Comparison of ENCODE assay signal across 13 cellular contexts in the genomic region with DNA sequence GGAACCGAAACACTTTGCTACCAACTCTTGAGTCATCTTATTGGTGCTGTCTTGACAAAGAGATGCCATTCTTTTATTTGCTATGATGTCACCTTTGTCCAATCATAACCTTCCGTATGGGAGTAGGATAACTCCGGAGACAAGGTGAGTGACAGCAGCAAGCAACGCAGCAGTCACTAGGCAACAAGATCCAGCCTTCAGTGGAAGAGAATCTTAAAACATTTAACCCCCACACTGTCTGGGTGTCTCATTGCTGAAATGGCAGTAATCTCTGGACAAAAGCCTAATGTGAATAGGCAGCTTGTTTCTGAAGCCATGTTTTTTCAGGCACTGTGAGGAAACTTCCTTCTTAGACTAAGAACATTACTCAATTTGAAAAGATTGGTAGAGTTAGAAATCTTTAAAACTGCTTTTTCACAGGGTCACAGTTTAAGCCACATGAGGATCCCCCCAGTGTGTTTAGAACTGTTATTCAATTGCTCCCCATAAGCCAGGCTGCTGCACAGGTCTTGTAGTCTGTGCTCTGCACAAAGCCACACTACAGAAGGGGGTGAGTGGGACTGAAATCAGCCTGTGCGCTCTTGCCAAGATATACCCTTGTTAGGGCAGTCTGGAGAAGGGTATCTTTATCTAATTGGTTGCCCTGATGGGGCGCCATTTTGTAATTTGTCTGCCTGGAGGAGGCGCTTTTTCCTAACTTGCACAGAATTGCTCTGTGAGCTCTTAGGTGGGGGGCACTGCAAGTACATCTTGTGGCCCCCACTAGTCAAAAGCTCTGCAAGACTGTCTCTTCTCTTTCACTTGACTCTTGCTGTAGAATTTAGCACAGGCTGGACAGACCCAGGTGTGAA. TPM values are rescaled to one million over a fixed set of nuclear protein-coding genes. Genes with fewer than 3 reads are reported as not detected.
DNase-seq lines count a peak whose midpoint lies in the region; ATAC-seq and TF ChIP-seq lines count a peak whose summit lies in the region.
"Had no signal": no experiment of that assay in that cellular context is flagged by ENCODE, and none has a peak within 500 bp of the region (broad histone marks: within the 10 kb centered on the region; RNA-seq: fewer than 3 reads in every experiment).

No MANE protein-coding gene starts in this region.

- DNase-seq in activated naive CD8-positive, alpha-beta T cell treated with anti-CD3 and anti-CD28 coated beads for 36 hours, result no peak
- no peak for DNase-seq in activated naive CD8-positive, alpha-beta T cell treated with anti-CD3 and anti-CD28 coated beads, Interleukin-2, amount 50 U/mL, for 24 hours
- DNase-seq in NCI-H510A (lab: John Stamatoyannopoulos, UW), result peak; percentile 8
- peak; percentile 17 to 66 for DNase-seq in fibroblast of lung (ENCODE audit: low read depth in 2 of 2)
- peak; percentile 64 for DNase-seq in retina
- DNase-seq in NCI-H1048 (lab: John Stamatoyannopoulos, UW), result no peak
- no peak for DNase-seq in T-cell
- DNase-seq: activated CD4-positive, CD25-positive, alpha-beta regulatory T cell; RPMI8226; sigmoid colon had no signal

- H2AFZ ChIP-seq in fibroblast of lung (ENCODE audit: low read length), result no peak overlapping the region

- H3K9me3 ChIP-seq in fibroblast of lung (ENCODE audit: control insufficient read depth, insufficient read depth, low read depth, low read length), result no peaks in the 10 kb centered on the region
- H3K9me3 ChIP-seq: sigmoid colon had no signal

- no peaks in the 10 kb centered on the region for H3K79me2 ChIP-seq in fibroblast of lung (ENCODE audit: control insufficient read depth, insufficient read depth, low read length)

- ATAC-seq in activated naive CD8-positive, alpha-beta T cell treated with anti-CD3 and anti-CD28 coated beads, Interleukin-2, amount 50 U/mL, for 24 hours, result no peak
- no peak for ATAC-seq in HG02642 (IDR thresholded peaks at IDR 0.05; ENCODE audit: poor library complexity, unreplicated experiment)
- no peak for ATAC-seq in T-cell (replicated peaks in 1 of 4)

- no peaks in the 10 kb centered on the region for H3K36me3 Mint-ChIP-seq in activated naive CD8-positive, alpha-beta T cell treated with anti-CD3 and anti-CD28 coated beads for 36 hours
- no peaks in the 10 kb centered on the region for H3K36me3 Mint-ChIP-seq in activated naive CD8-positive, alpha-beta T cell treated with anti-CD3 and anti-CD28 coated beads, Interleukin-2, amount 50 U/mL, for 24 hours (ENCODE audit: low read depth)
- H3K36me3 Mint-ChIP-seq in T-cell, result no peaks in the 10 kb centered on the region
- H3K36me3 Mint-ChIP-seq: memory B cell had no signal

- no peak overlapping the region for H3K4me3 ChIP-seq in fibroblast of lung (replicated peaks in 1 of 4; ENCODE audit: control extremely low read depth in 1 of 4, insufficient read depth in 1 of 4, low read depth in 3 of 4, low read length in 4 of 4)
- H3K4me3 ChIP-seq: sigmoid colon had no signal

- peak overlapping the region; percentile 42 for H3K27ac Mint-ChIP-seq in activated naive CD8-positive, alpha-beta T cell treated with anti-CD3 and anti-CD28 coated beads for 36 hours
- H3K27ac Mint-ChIP-seq in activated naive CD8-positive, alpha-beta T cell treated with anti-CD3 and anti-CD28 coated beads, Interleukin-2, amount 50 U/mL, for 24 hours, result no peak overlapping the region
- no peak overlapping the region for H3K27ac Mint-ChIP-seq in T-cell
- H3K27ac Mint-ChIP-seq: memory B cell had no signal

- no peak overlapping the region for H3K9ac ChIP-seq in fibroblast of lung (ENCODE audit: insufficient read depth, low read length)
- H3K9ac ChIP-seq: KMS-11 had no signal

- no peaks in the 10 kb centered on the region for H3K4me1 ChIP-seq in fibroblast of lung (ENCODE audit: control insufficient read depth, extremely low read depth, insufficient read depth, low read length)
- H3K4me1 ChIP-seq: sigmoid colon had no signal

- TF ChIP-seq CTCF in fibroblast of lung (conservative IDR thresholded peaks at IDR 0.05 in 1 of 2, IDR thresholded peaks at IDR 0.05 in 1 of 2; ENCODE audit: low read depth in 1 of 2, low read length in 2 of 2), result no peak

- H3K9me3 Mint-ChIP-seq in activated naive CD8-positive, alpha-beta T cell treated with anti-CD3 and anti-CD28 coated beads for 36 hours, result no peaks in the 10 kb centered on the region
- H3K9me3 Mint-ChIP-seq in activated naive CD8-positive, alpha-beta T cell treated with anti-CD3 and anti-CD28 coated beads, Interleukin-2, amount 50 U/mL, for 24 hours, result no peaks in the 10 kb centered on the region
- no peaks in the 10 kb centered on the region for H3K9me3 Mint-ChIP-seq in T-cell
- H3K9me3 Mint-ChIP-seq: memory B cell had no signal

- no peak overlapping the region for H3K4me2 ChIP-seq in fibroblast of lung (ENCODE audit: extremely low read depth, insufficient read depth, low read length)
- H3K4me2 ChIP-seq: KMS-11 had no signal

- POLR2A ChIA-PET in T-cell (lab: Charles Lee), result no interaction called here

- no peak overlapping the region for H3K4me3 Mint-ChIP-seq in activated naive CD8-positive, alpha-beta T cell treated with anti-CD3 and anti-CD28 coated beads for 36 hours
- no peak overlapping the region for H3K4me3 Mint-ChIP-seq in activated naive CD8-positive, alpha-beta T cell treated with anti-CD3 and anti-CD28 coated beads, Interleukin-2, amount 50 U/mL, for 24 hours
- H3K4me3 Mint-ChIP-seq in T-cell, result no peak overlapping the region
- H3K4me3 Mint-ChIP-seq: memory B cell had no signal

- no peaks in the 10 kb centered on the region for H4K20me1 ChIP-seq in fibroblast of lung (ENCODE audit: control insufficient read depth, extremely low read depth, insufficient read depth, low read length)

- H3K27me3 Mint-ChIP-seq in activated naive CD8-positive, alpha-beta T cell treated with anti-CD3 and anti-CD28 coated beads for 36 hours, result no peaks in the 10 kb centered on the region
- H3K27me3 Mint-ChIP-seq in activated naive CD8-positive, alpha-beta T cell treated with anti-CD3 and anti-CD28 coated beads, Interleukin-2, amount 50 U/mL, for 24 hours, result no peaks in the 10 kb centered on the region
- no peaks in the 10 kb centered on the region for H3K27me3 Mint-ChIP-seq in T-cell

- H3K4me1 Mint-ChIP-seq in activated naive CD8-positive, alpha-beta T cell treated with anti-CD3 and anti-CD28 coated beads for 36 hours, result peaks cover 9% of the 10 kb centered on the region
- H3K4me1 Mint-ChIP-seq in activated naive CD8-positive, alpha-beta T cell treated with anti-CD3 and anti-CD28 coated beads, Interleukin-2, amount 50 U/mL, for 24 hours, result peaks cover 9% of the 10 kb centered on the region
- H3K4me1 Mint-ChIP-seq in T-cell, result peaks cover 9 to 13% (median 12%) of the 10 kb centered on the region in 3 donors

- H3K27ac ChIP-seq in fibroblast of lung (ENCODE audit: insufficient read depth, low read length), result no peak overlapping the region
- H3K27ac ChIP-seq: KMS-11, sigmoid colon had no signal

- no peaks in the 10 kb centered on the region for H3K36me3 ChIP-seq in fibroblast of lung (ENCODE audit: control insufficient read depth, insufficient read depth, low read length)
- H3K36me3 ChIP-seq: sigmoid colon had no signal

- no peaks in the 10 kb centered on the region for H3K27me3 ChIP-seq in fibroblast of lung (ENCODE audit: control insufficient read depth, insufficient read depth, low read length)
- H3K27me3 ChIP-seq: sigmoid colon had no signal

- CTCF ChIA-PET in T-cell (lab: Charles Lee), result interaction anchor here in 1 of 2 donors (0.5 kb wide), 1 partner anchor 1502 kb away, joined by 5 read pairs; no protein-coding TSS in a partner anchor

RNA-seq across cellular contexts. Expression of gene PPP1R21, which starts 42.1 kb away (rescaled TPM):
- 10 to 100 TPM; 20.2 to 20.3 TPM for total RNA-seq in activated naive CD8-positive, alpha-beta T cell treated with anti-CD3 and anti-CD28 coated beads for 36 hours
- 21.3 and 28.9 TPM in 2 replicates for total RNA-seq in fibroblast of lung
- 19.0 and 19.2 TPM in 2 replicates for polyA plus RNA-seq in fibroblast of lung
- 14.4 and 15.6 TPM in 2 replicates for polyA plus RNA-seq in fibroblast of lung (2012)
- polyA minus RNA-seq in fibroblast of lung (ENCODE audit: low replicate concordance), result 2.9 and 7.2 TPM in 2 replicates
- total RNA-seq in T-cell, result 10 to 100 TPM; 31.4 to 44.1 (median 36.8) TPM

Comparison
In these comparisons a context has a peak if more than half of its experiments do, and no peak if none do; other contexts are left out.
1. DNase-seq: peak in NCI-H510A (single experiment), fibroblast of lung (2 of 2) and retina (single experiment); none in activated naive CD8-positive, alpha-beta T cell treated with anti-CD3 and anti-CD28 coated beads for 36 hours (single experiment), activated naive CD8-positive, alpha-beta T cell treated with anti-CD3 and anti-CD28 coated beads, Interleukin-2, amount 50 U/mL, for 24 hours (single experiment), NCI-H1048 (single experiment) and T-cell (0 of 34).